Comparison of ENCODE assay signal across 18 cellular contexts in the genomic region with DNA sequence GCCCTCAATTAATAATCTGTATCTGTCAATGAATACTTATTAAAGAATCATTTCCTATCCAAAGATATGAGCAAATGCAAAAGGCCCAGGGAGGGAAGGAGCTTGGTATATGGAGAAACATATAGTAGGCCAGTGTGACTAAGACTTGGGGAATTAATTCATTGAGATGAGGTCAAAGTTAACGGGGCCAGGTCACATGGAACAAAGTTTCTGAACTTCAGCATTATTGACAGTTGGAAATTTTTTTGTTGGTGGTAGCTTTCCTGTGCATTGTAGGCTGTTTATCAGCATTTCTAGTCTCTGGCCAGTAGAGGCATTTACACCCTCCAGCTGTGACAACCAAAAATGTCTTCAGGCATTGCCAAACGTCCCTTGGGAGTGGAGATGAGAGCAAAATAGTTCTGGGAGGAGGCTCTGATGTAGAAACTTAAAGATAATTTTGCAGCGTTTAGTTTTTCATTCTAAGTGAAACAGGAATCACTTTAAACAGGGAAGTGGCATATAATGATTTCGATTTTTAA.
DNase-seq lines count a peak whose midpoint lies in the region; ATAC-seq, FAIRE-seq and TF ChIP-seq lines count a peak whose summit lies in the region.
"Had no signal": no experiment of that assay in that cellular context is flagged by ENCODE, and none has a peak within 500 bp of the region (broad histone marks: within the 10 kb centered on the region; RNA-seq: fewer than 3 reads in every experiment).

No MANE protein-coding gene starts in this region.

- TF ChIP-seq CTCF in C4-2B (conservative IDR thresholded peaks at IDR 0.05): peak; percentile 23
- peak; percentile 11 for TF ChIP-seq CTCF in fibroblast of villous mesenchyme (IDR thresholded peaks at IDR 0.05; ENCODE audit: insufficient read depth, low read depth, low read length)
- no peak for TF ChIP-seq CTCF in foreskin keratinocyte (conservative IDR thresholded peaks at IDR 0.05)

- no peaks in the 10 kb centered on the region for H3K27me3 ChIP-seq in foreskin keratinocyte

- H3K4me3 ChIP-seq in fibroblast of villous mesenchyme (ENCODE audit: low read depth, low read length): no peak overlapping the region
- H3K4me3 ChIP-seq: lung, psoas muscle had no signal

- peak; percentile 56 for ATAC-seq in GM21529 (IDR thresholded peaks at IDR 0.05; ENCODE audit: unreplicated experiment)
- no peak for ATAC-seq in foreskin keratinocyte
- ATAC-seq: activated CD4-positive, alpha-beta T cell treated with anti-CD3 and anti-CD28 coated beads for 36 hours; psoas muscle had no signal

- H3K27ac ChIP-seq in C4-2B: no peak overlapping the region
- no peak overlapping the region for H3K27ac ChIP-seq in foreskin keratinocyte
- H3K27ac ChIP-seq: KMS-11, psoas muscle had no signal

- DNase-seq in NAMALWA (ENCODE audit: low spot score) (peak; percentile 37), fibroblast of villous mesenchyme (ENCODE audit: low read depth) (no peak), SHP77 treated with DMSO at 0.1 percent for 48 hours (lab: John Stamatoyannopoulos, UW) (no peak), GDM1 (lab: John Stamatoyannopoulos, UW) (no peak), GM19239 (ENCODE audit: insufficient read length, low spot score) (no peak), foreskin keratinocyte (no peak)
- DNase-seq: activated CD4-positive, alpha-beta T cell treated with anti-CD3 and anti-CD28 coated beads for 36 hours; activated gamma-delta T cell treated with Interleukin-2 at 50 U/mL for 16 hours; EL; glutamatergic neuron; NCI-H345; psoas muscle; SIG-M5; substantia nigra had no signal

- no peak for FAIRE-seq in GM19239 (lab: Jason Lieb, UNC)

- no peaks in the 10 kb centered on the region for H3K4me1 ChIP-seq in foreskin keratinocyte
- H3K4me1 ChIP-seq: psoas muscle had no signal
